34 cellular contexts compared by ENCODE assay signal in genomic region chr3:26089249-26089648, GRCh38.
"Had no signal": no experiment of that assay in that cellular context is flagged by ENCODE, and none has a peak within 500 bp of the region (broad histone marks: within the 10 kb centered on the region; RNA-seq: fewer than 3 reads in every experiment).

No MANE protein-coding gene starts in this region.

- DNase-seq: Karpas-422, Kasumi-1, MG63, MM.1S, MV-4-11, NCI-H1048, NCI-H1092, NCI-H1092 treated with DMSO at 0.1 percent for 48 hours, NCI-H1105, NCI-H1105 treated with DMSO at 0.1 percent for 48 hours, NCI-H1417, NCI-H1417 treated with DMSO at 0.1 percent for 48 hours, NCI-H1436, NCI-H1436 treated with DMSO at 0.1 percent for 48 hours, NCI-H146, NCI-H1694, NCI-H1694 treated with DMSO at 0.1 percent for 48 hours, NCI-H187, NCI-H187 treated with DMSO at 0.1 percent for 48 hours, NCI-H1930, NCI-H2029, NCI-H2029 treated with DMSO at 0.1 percent for 48 hours, NCI-H2081, NCI-H2081 treated with DMSO at 0.1 percent for 48 hours, NCI-H2107, NCI-H2171, NCI-H2171 treated with DMSO at 0.1 percent for 48 hours, NCI-H2227 treated with DMSO at 0.1 percent for 48 hours, NCI-H226, NCI-H345, NCI-H446, NCI-H446 treated with DMSO at 0.1 percent for 48 hours, NCI-H510A, NCI-H510A treated with DMSO at 0.1 percent for 48 hours had no signal
